Comparison of ENCODE assay signal across 7 cellular contexts in the genomic region with DNA sequence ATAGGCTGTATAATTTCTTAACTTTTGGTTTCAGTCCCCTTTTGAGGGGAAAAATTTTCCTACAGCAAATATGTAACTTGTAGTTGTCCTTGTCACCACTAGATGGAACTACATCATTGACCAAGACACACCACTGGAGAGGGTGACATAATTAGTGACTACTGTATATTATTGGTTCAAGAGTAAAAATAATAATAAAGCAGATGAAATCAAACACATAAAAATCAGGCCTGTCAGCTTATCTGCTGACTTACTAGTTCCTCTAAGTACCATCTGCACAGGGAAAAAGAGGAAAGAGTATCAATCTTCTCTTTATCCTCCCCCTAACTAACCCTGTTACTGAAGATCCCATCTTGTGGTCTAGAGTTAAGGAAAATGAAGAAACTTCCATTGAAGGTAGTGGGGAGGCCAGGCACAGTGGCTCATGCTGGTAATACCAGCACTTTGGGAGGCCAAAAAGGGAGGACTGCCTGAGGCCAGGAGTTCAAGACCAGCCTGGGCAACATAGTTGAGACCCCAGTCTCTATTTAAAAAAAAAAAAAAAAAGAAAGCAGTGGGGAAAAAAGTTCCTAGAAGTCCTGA. TPM values are rescaled to one million over a fixed set of nuclear protein-coding genes. Genes with fewer than 3 reads are reported as not detected.
DNase-seq lines count a peak whose midpoint lies in the region; ATAC-seq and TF ChIP-seq lines count a peak whose summit lies in the region.

No MANE protein-coding gene starts in this region.

- DNase-seq in GM10248 (ENCODE audit: extremely low spot score) = peak; percentile 67
- peak; percentile 69 for DNase-seq in KBM-7
- peak; percentile 11 for DNase-seq in SHP77 treated with DMSO at 0.1 percent for 48 hours (lab: John Stamatoyannopoulos, UW)
- DNase-seq in erythroblast (lab: John Stamatoyannopoulos, UW) = peak; percentile 78 to 83
- DNase-seq in natural killer cell = no peak
- no peak for DNase-seq in NK-92 (lab: John Stamatoyannopoulos, UW; ENCODE audit: unreplicated experiment)

- intact Hi-C loops in natural killer cell (cut with micrococcal nuclease) = loop anchor here (1.0 to 5.0 kb wide), 3 partner anchors 70 to 97 kb away; partner anchors contain the start of gene YES1

- CTCF ChIA-PET in GM10248 (lab: Yijun Ruan, JAX) = interaction anchor here (1.0 to 14.8 kb wide), 6 partner anchors 10 to 99 kb away, joined by 3 to 191 read pairs (median 6); no protein-coding TSS in a partner anchor

- H3K27ac Mint-ChIP-seq in natural killer cell = peak overlapping the region; percentile 45 to 49

- POLR2A ChIA-PET in GM10248 (lab: Yijun Ruan, JAX) = no interaction called here

- ATAC-seq in GM21619 (IDR thresholded peaks at IDR 0.05; ENCODE audit: unreplicated experiment) (peak; percentile 86), natural killer cell (peak; percentile 81 to 89 (median 83))

- no peaks in the 10 kb centered on the region for H3K27me3 Mint-ChIP-seq in natural killer cell (ENCODE audit: low read depth in 2 of 2)

- peaks cover 8% of the 10 kb centered on the region for H3K36me3 Mint-ChIP-seq in natural killer cell

- peaks cover 5 to 13% of the 10 kb centered on the region in 2 donors for H3K4me1 Mint-ChIP-seq in natural killer cell

- no peaks in the 10 kb centered on the region for H3K9me3 Mint-ChIP-seq in natural killer cell

- in situ Hi-C loops in KBM-7 (cut with MboI; ENCODE audit: low pct_unique_long_range_greater_than_20kb, low sequenced_read_pairs) = no loop called here

- TF ChIP-seq POLR2A in erythroblast (IDR thresholded peaks at IDR 0.05; ENCODE audit: low read length) = no peak

- TF ChIP-seq CTCF in GM10248 (IDR thresholded peaks at IDR 0.05; ENCODE audit: control extremely low read depth, extremely low read depth, low read depth, missing control alignments) (peak; percentile 62), natural killer cell (IDR thresholded peaks at IDR 0.05) (peak; percentile 77)

- H3K4me3 Mint-ChIP-seq in natural killer cell = no peak overlapping the region

RNA-seq across cellular contexts. Expression of gene ENOSF1, which starts 29.6 kb away (rescaled TPM):
- total RNA-seq in natural killer cell = 10 to 100 TPM; 36.3 to 51.5 (median 39.8) TPM

Comparison
In these comparisons a context has a peak if more than half of its experiments do, and no peak if none do; other contexts are left out.
1. DNase-seq: peak in GM10248 (single experiment), KBM-7 (single experiment), SHP77 treated with DMSO at 0.1 percent for 48 hours (single experiment) and erythroblast (2 of 2); none in natural killer cell (single experiment) and NK-92 (single experiment).